8 cellular contexts compared by ENCODE assay signal in genomic region chr17:46212634-46213435, GRCh38. TPM values are rescaled to one million over a fixed set of nuclear protein-coding genes. Genes with fewer than 3 reads are reported as not detected.
DNase-seq lines count a peak whose midpoint lies in the region; ATAC-seq and FAIRE-seq lines count a peak whose summit lies in the region.

No MANE protein-coding gene starts in this region.

- peak overlapping the region; percentile 72 for H3K9ac ChIP-seq in mesenchymal stem cell (ENCODE audit: low read length)

- no peak overlapping the region for H2BK15ac ChIP-seq in mesenchymal stem cell (ENCODE audit: low read depth, poor library complexity, severe bottlenecking)

- no peak for FAIRE-seq in GM19239 (lab: Jason Lieb, UNC)

- no peaks in the 10 kb centered on the region for H3K4me1 ChIP-seq in mesenchymal stem cell (ENCODE audit: control insufficient read depth, insufficient read depth, low read depth, low read length)

- no peak overlapping the region for H3K18ac ChIP-seq in mesenchymal stem cell (ENCODE audit: low read depth in 1 of 2, low read length in 2 of 2)

- H3K9me3 ChIP-seq in mesenchymal stem cell (ENCODE audit: control insufficient read depth, low read length), result no peaks in the 10 kb centered on the region

- H3K79me1 ChIP-seq in mesenchymal stem cell (replicated peaks; ENCODE audit: low read length, poor library complexity, severe bottlenecking), result peaks cover 33% of the 10 kb centered on the region

- no peak overlapping the region for H2AFZ ChIP-seq in mesenchymal stem cell (ENCODE audit: low read depth, low read length)

- no peak overlapping the region for H2BK5ac ChIP-seq in mesenchymal stem cell (ENCODE audit: low read depth, low read length, poor library complexity, severe bottlenecking)

- H3K4me3 ChIP-seq in mesenchymal stem cell (ENCODE audit: insufficient read depth in 1 of 2, low read depth in 1 of 2, low read length in 2 of 2), result no peak overlapping the region

- no peak overlapping the region for H2BK12ac ChIP-seq in mesenchymal stem cell (ENCODE audit: low read length in 2 of 2)

- no peak overlapping the region for H4K8ac ChIP-seq in mesenchymal stem cell (ENCODE audit: low read length)

- no peak overlapping the region for H3K23ac ChIP-seq in mesenchymal stem cell (ENCODE audit: low read length in 2 of 2)

- H2BK120ac ChIP-seq in mesenchymal stem cell (ENCODE audit: low read depth, low read length), result no peak overlapping the region

- H3K27me3 ChIP-seq in mesenchymal stem cell (ENCODE audit: control insufficient read depth in 1 of 2, insufficient read depth in 1 of 2, low read length in 2 of 2), result no peaks in the 10 kb centered on the region

- whole genome bisulfite sequencing in mesenchymal stem cell, result 64% methylated on average over 8 of the region's 11 CpGs

- H2AK5ac ChIP-seq in mesenchymal stem cell (ENCODE audit: low read length, severe bottlenecking), result no peak overlapping the region

- H3K4ac ChIP-seq in mesenchymal stem cell (ENCODE audit: low read depth in 1 of 2, low read length in 2 of 2), result no peak overlapping the region

- H3K4me2 ChIP-seq in mesenchymal stem cell (ENCODE audit: low read length, poor library complexity, severe bottlenecking), result no peak overlapping the region

- no peak overlapping the region for H3K14ac ChIP-seq in mesenchymal stem cell (ENCODE audit: low read length in 2 of 2)

- no peak overlapping the region for H3K27ac ChIP-seq in mesenchymal stem cell (ENCODE audit: low read length, poor library complexity, severe bottlenecking)

- ATAC-seq in HG02970 (IDR thresholded peaks at IDR 0.05; ENCODE audit: low FRiP score, unreplicated experiment), result no peak

- DNase-seq in AG08395 (ENCODE audit: low spot score) (peak; percentile 93), GM19239 (ENCODE audit: insufficient read length, low spot score) (peak; percentile 36), NCI-H446 treated with DMSO at 0.1 percent for 48 hours (lab: John Stamatoyannopoulos, UW) (peak; percentile 41), mesenchymal stem cell (peak; percentile 89), stromal cell of bone marrow (ENCODE audit: low read depth) (peak; percentile 79)
- DNase-seq in activated CD4-positive, alpha-beta T cell treated with anti-CD3 and anti-CD28 coated beads for 4 hours, result peak; percentile 62 to 64
- DNase-seq in effector CD8-positive, alpha-beta T cell (lab: John Stamatoyannopoulos, UW), result peak; percentile 45

- H4K91ac ChIP-seq in mesenchymal stem cell (ENCODE audit: low read length), result no peak overlapping the region

- peaks cover 26 to 50% of the 10 kb centered on the region in 2 experiments for H3K36me3 ChIP-seq in mesenchymal stem cell (ENCODE audit: control insufficient read depth in 1 of 2, insufficient read depth in 2 of 2, low read depth in 1 of 2, low read length in 2 of 2)

RNA-seq across cellular contexts. Expression of gene KANSL1, which starts 19.6 kb away (rescaled TPM):
- polyA plus RNA-seq in mesenchymal stem cell (2013, experiment 1 of 2), result 20.1 TPM
- 20.0 TPM for polyA plus RNA-seq in mesenchymal stem cell (2013, experiment 2 of 2)

Comparison
In these comparisons a context has a peak if more than half of its experiments do, and no peak if none do; other contexts are left out.
1. DNase-seq: peak in every context shown above with its lines; median percentile 93 in AG08395; 89 in mesenchymal stem cell; 79 in stromal cell of bone marrow; 63 in activated CD4-positive, alpha-beta T cell treated with anti-CD3 and anti-CD28 coated beads for 4 hours; 45 in effector CD8-positive, alpha-beta T cell; 41 in NCI-H446 treated with DMSO at 0.1 percent for 48 hours; 36 in GM19239.